In genomic region chr4:76301775-76302162, GRCh38 we compare ENCODE assay signal across 13 cellular contexts. TPM values are rescaled to one million over a fixed set of nuclear protein-coding genes. Genes with fewer than 3 reads are reported as not detected.
A peak's percentile ranks its signal among the peaks of the same experiment; 100 is the strongest.
DNase-seq lines count a peak whose midpoint lies in the region; ATAC-seq and TF ChIP-seq lines count a peak whose summit lies in the region.
"Had no signal": no experiment of that assay in that cellular context is flagged by ENCODE, and none has a peak within 500 bp of the region (broad histone marks: within the 10 kb centered on the region; RNA-seq: fewer than 3 reads in every experiment).

No MANE protein-coding gene starts in this region.

- H3K4me3 ChIP-seq in heart left ventricle, result no peak overlapping the region
- no peak overlapping the region for H3K4me3 ChIP-seq in adrenal gland
- H3K4me3 ChIP-seq in liver (ENCODE audit: low read depth in 1 of 3, low read length in 3 of 3), result no peak overlapping the region
- H3K4me3 ChIP-seq in transverse colon, result no peak overlapping the region

- H3K4me1 ChIP-seq in heart left ventricle (peaks cover 0 to 48% (median 13%) of the 10 kb centered on the region in 12 donors), adrenal gland (replicated peaks in 1 of 2) (peaks cover 4 to 34% of the 10 kb centered on the region in 2 donors), liver (ENCODE audit: control insufficient read depth in 4 of 4, insufficient read depth in 4 of 4, low read length in 3 of 4) (peaks cover 0 to 22% (median 17%) of the 10 kb centered on the region in 4 donors), transverse colon (peaks cover 4 to 34% (median 5%) of the 10 kb centered on the region in 4 donors)

- peak overlapping the region in 1 of 2 donors; percentile 42 for H3K9ac ChIP-seq in liver (ENCODE audit: low read depth in 1 of 2, low read length in 2 of 2)

- TF ChIP-seq EP300 in transverse colon (IDR thresholded peaks at IDR 0.05; ENCODE audit: low read depth), result no peak

- H3K9me3 ChIP-seq in heart left ventricle (peaks cover 0 to 22% (median 5%) of the 10 kb centered on the region in 12 donors), adrenal gland (replicated peaks in 1 of 3) (no peaks in the 10 kb centered on the region), liver (ENCODE audit: control insufficient read depth in 4 of 4, low read length in 3 of 4) (no peaks in the 10 kb centered on the region), transverse colon (no peaks in the 10 kb centered on the region)

- no peak for TF ChIP-seq RAD21 in liver (IDR thresholded peaks at IDR 0.05)

- DNase-seq in heart left ventricle (no peak), left cardiac atrium (no peak), adrenal gland (no peak), transverse colon (no peak), islet precursor cell (no peak), sciatic nerve (ENCODE audit: low spot score) (no peak)
- DNase-seq in activated CD4-positive, CD25-positive, alpha-beta regulatory T cell (lab: John Stamatoyannopoulos, UW), result no peak
- DNase-seq: activated CD4-positive, alpha-beta T cell treated with anti-CD3 and anti-CD28 coated beads for 4 hours; naive thymus-derived CD8-positive, alpha-beta T cell; NCI-H1694; T-helper 17 cell had no signal

- H3K27me3 ChIP-seq in heart left ventricle (no peaks in the 10 kb centered on the region), adrenal gland (no peaks in the 10 kb centered on the region), liver (ENCODE audit: control insufficient read depth in 4 of 4, insufficient read depth in 4 of 4, low read length in 3 of 4) (no peaks in the 10 kb centered on the region), transverse colon (no peaks in the 10 kb centered on the region)

- peak overlapping the region in 11 of 12 donors; percentile 29 to 67 (median 55) for H3K27ac ChIP-seq in heart left ventricle
- peak overlapping the region; percentile 52 to 88 (median 77) for H3K27ac ChIP-seq in adrenal gland
- peak overlapping the region; percentile 53 to 85 for H3K27ac ChIP-seq in liver (ENCODE audit: low read depth in 1 of 2, low read length in 2 of 2)
- peak overlapping the region; percentile 15 to 55 (median 46) for H3K27ac ChIP-seq in transverse colon

- H3K36me3 ChIP-seq in heart left ventricle (no peaks in the 10 kb centered on the region), adrenal gland (replicated peaks in 1 of 2) (no peaks in the 10 kb centered on the region), liver (ENCODE audit: control insufficient read depth in 4 of 4, insufficient read depth in 3 of 4, low read depth in 1 of 4, low read length in 3 of 4) (no peaks in the 10 kb centered on the region), transverse colon (no peaks in the 10 kb centered on the region)

- 40 to 72% (median 53%) methylated on average over 1 of the region's 1 CpG for WGBS in heart left ventricle, 4 donors
- WGBS in adrenal gland, 4 donors, result 13 to 33% (median 22%) methylated on average over 1 of the region's 1 CpG
- WGBS in liver, result 21% methylated on average over 1 of the region's 1 CpG
- 33 to 35% methylated on average over 1 of the region's 1 CpG for WGBS in transverse colon (ENCODE audit: low coverage in 1 of 2), 2 donors

- intact Hi-C loops in heart left ventricle (cut with DNase I) (loop anchor here in 4 of 10 donors (10.0 kb wide), 4 partner anchors 47 to 117 kb away; partner anchors contain the start of genes SCARB2 (in 2 of the 4) and FAM47E (in 1 of the 4)), left cardiac atrium (cut with DNase I) (loop anchor here in 1 of 2 donors (10.0 kb wide), 1 partner anchor 107 kb away; no protein-coding TSS in a partner anchor), adrenal gland (cut with DNase I) (loop anchor here (10.0 kb wide), 2 partner anchors 107 to 117 kb away; no protein-coding TSS in a partner anchor), transverse colon (cut with DNase I; ENCODE audit: low total_unique reads) (loop anchor here (10.0 kb wide), 1 partner anchor 127 kb away; no protein-coding TSS in a partner anchor), sciatic nerve (cut with DNase I) (no loop called here)

- TF ChIP-seq POLR2A in heart left ventricle (IDR thresholded peaks at IDR 0.05) (no peak), adrenal gland (IDR thresholded peaks at IDR 0.05) (no peak), transverse colon (IDR thresholded peaks at IDR 0.05) (no peak)

- ATAC-seq in heart left ventricle, result no peak
- ATAC-seq in left cardiac atrium, result no peak
- ATAC-seq in sciatic nerve, result no peak
- ATAC-seq: naive thymus-derived CD8-positive, alpha-beta T cell; T-helper 17 cell had no signal

- no peak for TF ChIP-seq CTCF in heart left ventricle (IDR thresholded peaks at IDR 0.05)
- no peak for TF ChIP-seq CTCF in adrenal gland (IDR thresholded peaks at IDR 0.05)
- TF ChIP-seq CTCF in liver (IDR thresholded peaks at IDR 0.05; ENCODE audit: low read depth, low read length, missing input control), result no peak
- TF ChIP-seq CTCF in transverse colon (IDR thresholded peaks at IDR 0.05), result no peak

- in situ Hi-C loops in transverse colon (cut with MboI; ENCODE audit: low pct_ligation_motif_present in 1 of 4, low pct_unique_long_range_greater_than_20kb in 1 of 4, low sequenced_read_pairs in 3 of 4), result no loop called here

TF ChIP-seq in liver, 16 proteins besides CTCF, POLR2A, EP300 and RAD21:
- TF ChIP-seq ATF3 (IDR thresholded peaks at IDR 0.05), result peak; percentile 2
- TF ChIP-seq YY1 (IDR thresholded peaks at IDR 0.05), result peak; percentile 8
- no peak for TF ChIP-seq ZBTB33 (IDR thresholded peaks at IDR 0.05)
- no peak for TF ChIP-seq JUND (IDR thresholded peaks at IDR 0.05)

RNA-seq across cellular contexts. Expression of gene STBD1, which starts 4.8 kb away (rescaled TPM):
- total RNA-seq in heart left ventricle (10 to 100 TPM; 16.8 to 48.6 (median 25.5) TPM), left cardiac atrium (10 to 100 TPM; 27.2 to 36.7 TPM), adrenal gland (1 to 10 TPM; 1.5 to 6.3 (median 4.1) TPM), liver (10 to 100 TPM; 10.3 to 18.9 TPM), transverse colon (10 to 100 TPM in 3 of 4 donors, 1 to 10 TPM in 1; 5.4 to 48.7 (median 17.0) TPM), sciatic nerve (3.9 TPM)
- polyA plus RNA-seq in heart left ventricle (10 to 100 TPM; 35.0 to 50.8 TPM), adrenal gland (1 to 10 TPM; 1.0 to 4.3 (median 2.6) TPM), liver (10 to 100 TPM; 41.7 to 42.5 TPM)

RNA-seq across cellular contexts. Expression of gene FAM47E, which starts 50.2 kb away (rescaled TPM):
- total RNA-seq in heart left ventricle (1 to 10 TPM in 8 of 9 donors, under 1 TPM in 1; 0.48 to 4.9 (median 2.5) TPM), left cardiac atrium (1 to 10 TPM; 2.2 to 2.9 TPM), adrenal gland (1 to 10 TPM; 2.8 to 8.0 (median 4.7) TPM), liver (1 to 10 TPM; 1.3 to 2.0 TPM), transverse colon (1 to 10 TPM in 3 of 4 donors, under 1 TPM in 1; 0.20 to 7.8 (median 2.8) TPM), sciatic nerve (2.5 TPM)
- polyA plus RNA-seq in heart left ventricle (1 to 10 TPM in 1 of 2 donors, under 1 TPM in 1; 0.36 to 3.2 TPM), adrenal gland (10 to 100 TPM in 1 of 3 donors, 1 to 10 TPM in 2; 6.9 to 23.8 (median 7.7) TPM), liver (1 to 10 TPM in 1 of 2 donors, under 1 TPM in 1; 0.85 to 2.5 TPM)
- total RNA-seq: glomerular endothelial cell had no signal
